Comparison of ENCODE assay signal across 8 cellular contexts in genomic region chr5:74543162-74543995, GRCh38.
DNase-seq lines count a peak whose midpoint lies in the region; ATAC-seq, FAIRE-seq and TF ChIP-seq lines count a peak whose summit lies in the region.

No MANE protein-coding gene starts in this region.

- peak overlapping the region; percentile 33; the same call in 1 of the 2 replicates for H3K9ac ChIP-seq in HUES64 (ENCODE audit: low read depth, low read length)
- no peak overlapping the region for H3K9ac ChIP-seq in kidney (ENCODE audit: low read length in 2 of 2)

- ATAC-seq in HG02938 (IDR thresholded peaks at IDR 0.05; ENCODE audit: unreplicated experiment) (no peak), GM18502 (IDR thresholded peaks at IDR 0.05; ENCODE audit: poor library complexity, unreplicated experiment) (no peak)

- peak; percentile 22 for DNase-seq in 8988T
- peak; percentile 97 for DNase-seq in amniotic epithelial cell (ENCODE audit: low read depth)
- peak; percentile 69 for DNase-seq in kidney
- DNase-seq in hippocampal formation (lab: John Stamatoyannopoulos, UW) = no peak
- no peak for DNase-seq in GM12892 (ENCODE audit: insufficient read length)

- TF ChIP-seq POLR2A in GM12892 (IDR thresholded peaks at IDR 0.05; ENCODE audit: low read depth, low read length) = no peak

- no peak for TF ChIP-seq CTCF in kidney (IDR thresholded peaks at IDR 0.05; ENCODE audit: borderline replicate concordance, extremely low read depth, insufficient read depth)

- 6% methylated on average over 11 of the region's 14 CpGs for WGBS in HUES64

- H3K4me1 ChIP-seq in HUES64 (ENCODE audit: insufficient read depth, low read length) = peaks cover 49% of the 10 kb centered on the region
- peaks cover 0 to 9% of the 10 kb centered on the region in 2 donors for H3K4me1 ChIP-seq in kidney (ENCODE audit: control insufficient read depth in 1 of 2, insufficient read depth in 1 of 2, low read depth in 1 of 2, low read length in 2 of 2)

- H3K9me3 ChIP-seq in HUES64 (ENCODE audit: insufficient read depth, low read depth, low read length) (no peaks in the 10 kb centered on the region), kidney (ENCODE audit: control insufficient read depth in 1 of 2, low read length in 2 of 2) (no peaks in the 10 kb centered on the region)

- H3K27ac ChIP-seq in HUES64 (ENCODE audit: low read depth, low read length) (peak overlapping the region; percentile 90), kidney (ENCODE audit: low read depth in 2 of 2, low read length in 2 of 2) (no peak overlapping the region)

- FAIRE-seq in kidney (lab: Jason Lieb, UNC) (no peak), GM12892 (lab: Jason Lieb, UNC) (no peak)

- H3K4me3 ChIP-seq in HUES64 (ENCODE audit: low read length) (peak overlapping the region; percentile 36), kidney (ENCODE audit: low read length in 2 of 2) (no peak overlapping the region)

- intact Hi-C loops in kidney (cut with DNase I) = no loop called here

- H3K27me3 ChIP-seq in HUES64 (ENCODE audit: insufficient read depth, low read length) = peaks cover 8% of the 10 kb centered on the region

- H3K36me3 ChIP-seq in HUES64 (ENCODE audit: insufficient read depth, low read length) (no peaks in the 10 kb centered on the region), kidney (ENCODE audit: control insufficient read depth in 1 of 2, insufficient read depth in 2 of 2, low read length in 2 of 2) (no peaks in the 10 kb centered on the region)

Comparison
In these comparisons a context has a peak if more than half of its experiments do, and no peak if none do; other contexts are left out.
1. DNase-seq: peak in 8988T (single experiment), amniotic epithelial cell (single experiment) and kidney (single experiment); none in hippocampal formation (0 of 2) and GM12892 (single experiment).